8 cellular contexts compared by ENCODE assay signal in genomic region chr15:34318277-34319079, GRCh38. TPM values are rescaled to one million over a fixed set of nuclear protein-coding genes. Genes with fewer than 3 reads are reported as not detected.
A peak's percentile ranks its signal among the peaks of the same experiment; 100 is the strongest.
DNase-seq lines count a peak whose midpoint lies in the region; ATAC-seq, FAIRE-seq and TF ChIP-seq lines count a peak whose summit lies in the region.

No MANE protein-coding gene starts in this region.

- peak overlapping the region; percentile 71 for H3K9ac ChIP-seq in smooth muscle cell (ENCODE audit: low read depth)

- TF ChIP-seq CTCF in bronchial epithelial cell (IDR thresholded peaks at IDR 0.05; ENCODE audit: insufficient read depth, low read length, severe bottlenecking): no peak
- TF ChIP-seq CTCF in smooth muscle cell (IDR thresholded peaks at IDR 0.05; ENCODE audit: borderline replicate concordance, insufficient read depth, poor library complexity, severe bottlenecking): no peak

- 16% methylated on average over 10 of the region's 10 CpGs for WGBS in smooth muscle cell (ENCODE audit: low lambda C conversion rate)

- peak overlapping the region; percentile 93 for H3K4me2 ChIP-seq in smooth muscle cell

- no peaks in the 10 kb centered on the region for H3K79me2 ChIP-seq in smooth muscle cell (ENCODE audit: low read depth)

- ATAC-seq in GM18907 (IDR thresholded peaks at IDR 0.05; ENCODE audit: unreplicated experiment) (peak; percentile 70), HG03342 (IDR thresholded peaks at IDR 0.05; ENCODE audit: unreplicated experiment) (peak; percentile 79)

- H3K9me3 ChIP-seq in smooth muscle cell (replicated peaks; ENCODE audit: low read depth): no peaks in the 10 kb centered on the region

- no peaks in the 10 kb centered on the region for H3K36me3 ChIP-seq in bronchial epithelial cell (ENCODE audit: control insufficient read depth, insufficient read depth, low read length)
- H3K36me3 ChIP-seq in smooth muscle cell (ENCODE audit: low read depth): no peaks in the 10 kb centered on the region

- peak overlapping the region; percentile 98 for H2AFZ ChIP-seq in smooth muscle cell (ENCODE audit: low read depth)

- H3K27me3 ChIP-seq in bronchial epithelial cell (ENCODE audit: control insufficient read depth, insufficient read depth, low read length) (no peaks in the 10 kb centered on the region), smooth muscle cell (ENCODE audit: low read depth) (no peaks in the 10 kb centered on the region)

- peak; percentile 64 for FAIRE-seq in bronchial epithelial cell (lab: Jason Lieb, UNC)

- no peaks in the 10 kb centered on the region for H4K20me1 ChIP-seq in smooth muscle cell (ENCODE audit: low read depth)

- no peaks in the 10 kb centered on the region for H3F3A ChIP-seq in smooth muscle cell (ENCODE audit: low read depth)

- H3K4me3 ChIP-seq in bronchial epithelial cell (ENCODE audit: low read depth, low read length) (peak overlapping the region; percentile 47), smooth muscle cell (peak overlapping the region; percentile 62)

- H3K4me1 ChIP-seq in smooth muscle cell (ENCODE audit: low read depth): peaks cover 10% of the 10 kb centered on the region

- peak overlapping the region; percentile 44 for H3K27ac ChIP-seq in smooth muscle cell (ENCODE audit: low read depth)

- peak; percentile 76 for DNase-seq in CD1c-positive myeloid dendritic cell (ENCODE audit: extremely low spot score)
- DNase-seq in NOMO-1 treated with dmso at 0.1 percent for 144 hours (lab: John Stamatoyannopoulos, UW; ENCODE audit: unreplicated experiment): peak; percentile 33
- peak; percentile 88 for DNase-seq in bronchial epithelial cell (ENCODE audit: low read depth)
- peak; percentile 68 for DNase-seq in iris pigment epithelial cell (ENCODE audit: low read depth)
- no peak for DNase-seq in smooth muscle cell (lab: John Stamatoyannopoulos, UW; ENCODE audit: unreplicated experiment)
- no peak for DNase-seq in NCI-H1694 treated with DMSO at 0.1 percent for 48 hours (lab: John Stamatoyannopoulos, UW)

RNA-seq across cellular contexts. Expression of gene SLC12A6, which starts 19.1 kb away (rescaled TPM):
- total RNA-seq in bronchial epithelial cell (24.5 and 28.8 TPM in 2 replicates), smooth muscle cell (9.1 and 11.3 TPM in 2 replicates)
- 3.0 and 3.4 TPM in 2 replicates for polyA plus RNA-seq in smooth muscle cell

RNA-seq across cellular contexts. Expression of gene NOP10, which starts 24.5 kb away (rescaled TPM):
- 168 and 187 TPM in 2 replicates for total RNA-seq in bronchial epithelial cell
- 282 and 306 TPM in 2 replicates for total RNA-seq in smooth muscle cell
- 305 and 319 TPM in 2 replicates for polyA plus RNA-seq in smooth muscle cell

RNA-seq across cellular contexts. Expression of gene NUTM1, which starts 24.6 kb away (rescaled TPM):
- total RNA-seq in bronchial epithelial cell: not detected in 2 replicates
- not detected in 2 replicates for total RNA-seq in smooth muscle cell
- not detected in 2 replicates for polyA plus RNA-seq in smooth muscle cell

RNA-seq across cellular contexts. Expression of gene LPCAT4, which starts 48.5 kb away (rescaled TPM):
- 5.6 and 6.1 TPM in 2 replicates for total RNA-seq in bronchial epithelial cell
- total RNA-seq in smooth muscle cell: 10.1 and 15.7 TPM in 2 replicates
- polyA plus RNA-seq in smooth muscle cell: 23.2 and 38.4 TPM in 2 replicates

Comparison
In these comparisons a context has a peak if more than half of its experiments do, and no peak if none do; other contexts are left out.
1. DNase-seq: peak in CD1c-positive myeloid dendritic cell (single experiment), NOMO-1 treated with dmso at 0.1 percent for 144 hours (single experiment), bronchial epithelial cell (single experiment) and iris pigment epithelial cell (single experiment); none in smooth muscle cell (single experiment) and NCI-H1694 treated with DMSO at 0.1 percent for 48 hours (single experiment).